9 cellular contexts compared by ENCODE assay signal in the genomic region with DNA sequence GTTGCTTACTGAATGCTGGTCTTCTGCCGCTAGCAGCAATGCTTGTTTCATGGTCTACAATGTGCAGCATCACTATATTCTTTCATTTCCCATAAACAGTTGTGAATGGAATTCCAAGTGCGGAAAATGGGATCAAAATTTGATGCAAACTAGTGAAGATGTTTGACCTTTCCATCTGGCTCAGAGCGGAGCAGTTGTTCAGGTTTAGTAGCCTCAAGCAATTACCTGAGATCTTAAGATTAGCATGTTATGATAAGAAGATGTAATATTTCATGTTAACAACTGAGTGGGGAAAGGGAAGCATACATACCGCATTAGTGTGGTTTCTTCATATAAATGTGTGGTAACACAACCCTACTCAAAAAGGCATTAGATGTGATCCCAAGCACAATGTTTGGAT.
"Had no signal": no experiment of that assay in that cellular context is flagged by ENCODE, and none has a peak within 500 bp of the region (broad histone marks: within the 10 kb centered on the region; RNA-seq: fewer than 3 reads in every experiment).

No MANE protein-coding gene starts in this region.

- H3K4me2 ChIP-seq: GM23338 had no signal

- H3K4me1 ChIP-seq: HAP-1 had no signal

- DNase-seq: GM23248, GOT3, H7, H9, HCEC 1CT, HFFc6 had no signal

- H3K9ac ChIP-seq: GM23248 had no signal

- H2AFZ ChIP-seq: GM23248, GM23338 had no signal

- H3K9me3 ChIP-seq: HAP-1 had no signal

- H3K4me3 ChIP-seq: GM23248, GM23338, HAP-1 had no signal

- H3K36me3 ChIP-seq: HAP-1 had no signal

- ATAC-seq: GM23338, HCT116 had no signal

- H3K27ac ChIP-seq: GM23248 had no signal
